In genomic region chr16:57475711-57476339, GRCh38 we compare ENCODE assay signal across 8 cellular contexts. TPM values are rescaled to one million over a fixed set of nuclear protein-coding genes. Genes with fewer than 3 reads are reported as not detected.
A peak's percentile ranks its signal among the peaks of the same experiment; 100 is the strongest.
DNase-seq lines count a peak whose midpoint lies in the region; ATAC-seq and TF ChIP-seq lines count a peak whose summit lies in the region.

No MANE protein-coding gene starts in this region.

- no peak for DNase-seq in AG04449 (ENCODE audit: low read depth, low spot score)
- DNase-seq in OCI-LY7 (ENCODE audit: low spot score), result peak; percentile 80
- DNase-seq in activated T-cell treated with anti-CD3 and anti-CD28 coated beads, Interleukin-2, amount 50 U/mL, for 48 hours, result peak; percentile 93 to 94
- DNase-seq in cardiac muscle cell (ENCODE audit: low read depth in 1 of 2, low spot score in 1 of 2), result peak; percentile 64 to 77
- peak; percentile 82 to 85 for DNase-seq in stimulated activated CD4-positive, alpha-beta T cell treated with anti-CD3 and anti-CD28 coated beads, Interleukin-15, amount 100 ng/mL, for 48 hours (ENCODE audit: low read depth in 2 of 2)
- no peak for DNase-seq in SHP77 treated with DMSO at 0.1 percent for 48 hours (lab: John Stamatoyannopoulos, UW)

- no peaks in the 10 kb centered on the region for H3K9me2 ChIP-seq in OCI-LY7 (ENCODE audit: insufficient read depth, low read length)

- no peaks in the 10 kb centered on the region for H4K20me1 ChIP-seq in OCI-LY7 (ENCODE audit: insufficient read depth, low read length)

- H3K4me2 ChIP-seq in OCI-LY7 (ENCODE audit: low read length), result peak overlapping the region; percentile 36

- no TSS peak for BruUV-seq in OCI-LY7 (replicated peaks; lab: Mats Ljungman, UMichigan)

- peak; percentile 86 for ATAC-seq in GM18867 (IDR thresholded peaks at IDR 0.05; ENCODE audit: unreplicated experiment)
- ATAC-seq in HG03045 (IDR thresholded peaks at IDR 0.05; ENCODE audit: unreplicated experiment), result peak; percentile 83

- no peaks in the 10 kb centered on the region for H3K27me3 ChIP-seq in cardiac muscle cell

- peaks cover 31% of the 10 kb centered on the region for H3K4me1 ChIP-seq in OCI-LY7 (ENCODE audit: insufficient read depth, low read length, poor library complexity, severe bottlenecking)
- H3K4me1 ChIP-seq in cardiac muscle cell (ENCODE audit: low read depth), result peaks cover 69% of the 10 kb centered on the region

- H3K27ac ChIP-seq in OCI-LY7 (ENCODE audit: low read depth, low read length, poor library complexity, severe bottlenecking) (no peak overlapping the region), cardiac muscle cell (peak overlapping the region; percentile 95)

- intact Hi-C loops in OCI-LY7 (cut with micrococcal nuclease; ENCODE audit: unreplicated experiment), result loop anchor here (5.0 kb wide), 1 partner anchor 41 kb away; no protein-coding TSS in a partner anchor

- TF ChIP-seq CTCF in AG04449 (IDR thresholded peaks at IDR 0.05; ENCODE audit: insufficient read depth, low read length, missing control alignments) (peak; percentile 79), OCI-LY7 (conservative IDR thresholded peaks at IDR 0.05; ENCODE audit: low read length) (peak; percentile 90), cardiac muscle cell (IDR thresholded peaks at IDR 0.05; ENCODE audit: low read depth, low read length) (peak; percentile 77)

- POLR2A ChIA-PET in AG04449 (lab: Yijun Ruan, JAX) (no interaction called here), OCI-LY7 (lab: Charles Lee) (interaction anchor here (1.1 kb wide), 1 partner anchor 13 kb away, joined by 3 read pairs; the partner anchor contains the start of gene POLR2C)

- H3K9me3 ChIP-seq in OCI-LY7 (ENCODE audit: low read length), result no peaks in the 10 kb centered on the region
- H3K9me3 ChIP-seq in cardiac muscle cell (ENCODE audit: low read depth), result no peaks in the 10 kb centered on the region

- no peaks in the 10 kb centered on the region for H3K79me2 ChIP-seq in OCI-LY7 (ENCODE audit: insufficient read depth, low read depth, low read length)

- peaks cover 18% of the 10 kb centered on the region for H3K36me3 ChIP-seq in OCI-LY7 (ENCODE audit: insufficient read depth, low read length)
- peaks cover 72% of the 10 kb centered on the region for H3K36me3 ChIP-seq in cardiac muscle cell

- H3K4me3 ChIP-seq in AG04449 (ENCODE audit: low read depth, low read length) (no peak overlapping the region), OCI-LY7 (ENCODE audit: low read depth, low read length, poor library complexity, severe bottlenecking) (peak overlapping the region; percentile 18), cardiac muscle cell (peak overlapping the region; percentile 100)

- CTCF ChIA-PET in AG04449 (lab: Yijun Ruan, JAX) (interaction anchor here (1.0 to 13.2 kb wide), 3 partner anchors 14 to 44 kb away, joined by 3 to 161 read pairs (median 12); partner anchors contain the start of gene POLR2C), OCI-LY7 (lab: Charles Lee; ENCODE audit: unreplicated experiment) (interaction anchor here (0.6 kb wide), 1 partner anchor 18 kb away, joined by 3 read pairs; no protein-coding TSS in a partner anchor)

- H2AFZ ChIP-seq in OCI-LY7 (ENCODE audit: low read length), result peak overlapping the region; percentile 19; the same call in 1 of the 2 replicates

RNA-seq across cellular contexts. Expression of gene DOK4, which starts 10.5 kb away (rescaled TPM):
- total RNA-seq in OCI-LY7 (2014; rRNA removed; shearing (Covaris generic)), result 0.09 and 0.13 TPM in 2 replicates
- 1.0 and 1.1 TPM in 2 replicates for total RNA-seq in OCI-LY7 (2022)
- total RNA-seq in cardiac muscle cell, result 1,502 and 2,409 TPM in 2 replicates
- polyA plus RNA-seq in cardiac muscle cell, result 1,563 and 2,826 TPM in 2 replicates

RNA-seq across cellular contexts. Expression of gene POLR2C, which starts 13.3 kb away (rescaled TPM):
- total RNA-seq in OCI-LY7 (2014; rRNA removed; shearing (Covaris generic)), result 98.1 and 101 TPM in 2 replicates
- total RNA-seq in OCI-LY7 (2022) (51.3 and 52.3 TPM in 2 replicates), cardiac muscle cell (126 and 164 TPM in 2 replicates)
- polyA plus RNA-seq in cardiac muscle cell, result 80.0 and 83.5 TPM in 2 replicates

RNA-seq across cellular contexts. Expression of gene COQ9, which starts 28.5 kb away (rescaled TPM):
- 30.5 and 31.3 TPM in 2 replicates for total RNA-seq in OCI-LY7 (2014; rRNA removed; shearing (Covaris generic))
- total RNA-seq in OCI-LY7 (2022) (43.9 and 45.2 TPM in 2 replicates), cardiac muscle cell (111 and 115 TPM in 2 replicates)
- 147 and 152 TPM in 2 replicates for polyA plus RNA-seq in cardiac muscle cell

RNA-seq across cellular contexts. Expression of gene CIAPIN1, which starts 28.6 kb away (rescaled TPM):
- total RNA-seq in OCI-LY7 (2014; rRNA removed; shearing (Covaris generic)), result 47.7 and 72.1 TPM in 2 replicates
- 56.2 and 58.9 TPM in 2 replicates for total RNA-seq in OCI-LY7 (2022)
- total RNA-seq in cardiac muscle cell, result 65.5 and 74.2 TPM in 2 replicates
- 139 and 156 TPM in 2 replicates for polyA plus RNA-seq in cardiac muscle cell

Comparison
In these comparisons a context has a peak if more than half of its experiments do, and no peak if none do; other contexts are left out.
1. DNase-seq: peak in OCI-LY7 (single experiment), activated T-cell treated with anti-CD3 and anti-CD28 coated beads, Interleukin-2, amount 50 U/mL, for 48 hours (2 of 2), cardiac muscle cell (2 of 2) and stimulated activated CD4-positive, alpha-beta T cell treated with anti-CD3 and anti-CD28 coated beads, Interleukin-15, amount 100 ng/mL, for 48 hours (2 of 2); none in AG04449 (single experiment) and SHP77 treated with DMSO at 0.1 percent for 48 hours (single experiment).
2. RNA of gene DOK4, which starts 10.5 kb away (total RNA-seq): 1,502 to 2,409 TPM in cardiac muscle cell; 0.09 to 1.1 TPM in OCI-LY7; every median in the first group is over 100 times any median in the second.
3. Peak in every context shown above with its lines, with median percentiles within 50 percentile points of each other: CTCF ChIP-seq.